25 cellular contexts compared by ENCODE assay signal in the genomic region with DNA sequence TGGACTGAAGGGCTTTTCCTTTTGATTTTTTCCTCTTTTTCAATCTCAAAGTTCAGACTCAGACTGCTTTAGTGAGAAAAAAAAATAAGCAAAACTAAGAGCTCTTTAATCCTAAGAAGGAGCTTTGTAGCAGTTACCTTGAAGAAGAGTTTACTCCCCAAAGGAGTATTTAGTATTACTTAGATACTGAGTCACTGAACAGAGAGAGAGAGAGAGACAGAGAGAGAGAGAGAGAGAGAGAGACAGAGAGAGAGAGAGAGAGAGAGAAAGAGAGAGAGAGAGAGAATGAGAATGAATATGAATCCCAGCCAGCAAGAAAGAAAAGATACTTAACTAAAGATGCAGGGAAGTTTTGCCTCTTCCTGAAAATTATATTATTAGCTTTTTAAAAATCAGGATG. TPM values are rescaled to one million over a fixed set of nuclear protein-coding genes. Genes with fewer than 3 reads are reported as not detected.
DNase-seq lines count a peak whose midpoint lies in the region; ATAC-seq, FAIRE-seq and TF ChIP-seq lines count a peak whose summit lies in the region.
"Had no signal": no experiment of that assay in that cellular context is flagged by ENCODE, and none has a peak within 500 bp of the region (broad histone marks: within the 10 kb centered on the region; RNA-seq: fewer than 3 reads in every experiment).

No MANE protein-coding gene starts in this region.

- no peaks in the 10 kb centered on the region for H3K27me3 ChIP-seq in A673 (replicated peaks; ENCODE audit: insufficient read depth, low read depth, low read length, poor library complexity)
- no peaks in the 10 kb centered on the region for H3K27me3 ChIP-seq in adipocyte (replicated peaks; ENCODE audit: control insufficient read depth, insufficient read depth, low read length)
- H3K27me3 ChIP-seq in heart right ventricle: no peaks in the 10 kb centered on the region
- H3K27me3 ChIP-seq: ascending aorta, tibial artery had no signal

- no peaks in the 10 kb centered on the region for H3K27me3 Mint-ChIP-seq in osteocyte (ENCODE audit: unreplicated experiment)
- H3K27me3 Mint-ChIP-seq: activated CD4-positive, alpha-beta T cell treated with anti-CD3 and anti-CD28 coated beads for 36 hours; dendritic cell treated with granulocyte-macrophage colony-stimulating factor and Interleukin-4, amounts not matched to agents 40 ng/mL and 50 ng/mL, for 4 days had no signal

- no peak for FAIRE-seq in HTR-8/SVneo (lab: Jason Lieb, UNC)

- no peak overlapping the region for H3K4me3 ChIP-seq in A673 (ENCODE audit: low read depth, low read length, poor library complexity, severe bottlenecking)
- peak overlapping the region; percentile 67 for H3K4me3 ChIP-seq in adipocyte (ENCODE audit: low read length)
- H3K4me3 ChIP-seq in heart right ventricle: peak overlapping the region in 6 of 10 donors; percentile 14 to 38 (median 32)
- H3K4me3 ChIP-seq: mucosa of descending colon, PC-9, skin epidermis, tibial artery had no signal

- no peaks in the 10 kb centered on the region for H3K36me3 Mint-ChIP-seq in osteocyte (ENCODE audit: unreplicated experiment)
- H3K36me3 Mint-ChIP-seq: CD14-positive monocyte had no signal

- POLR2A ChIA-PET in A673 (lab: Charles Lee; ENCODE audit: low non-redundant PET): interaction anchor here (0.6 kb wide), 1 partner anchor 12 kb away, joined by 4 read pairs; no protein-coding TSS in a partner anchor

- H3K9ac ChIP-seq in adipocyte (ENCODE audit: low read length): peak overlapping the region; percentile 65

- no peak for DNase-seq in A673 (ENCODE audit: low spot score)
- no peak for DNase-seq in adipocyte (ENCODE audit: low read depth)
- no peak for DNase-seq in heart right ventricle
- no peak for DNase-seq in osteocyte (ENCODE audit: extremely low spot score, unreplicated experiment)
- DNase-seq in NCI-H1092 (lab: John Stamatoyannopoulos, UW): no peak
- DNase-seq in Ammon's horn (ENCODE audit: low spot score): no peak
- DNase-seq in HTR-8/SVneo (ENCODE audit: insufficient read length, low spot score): no peak
- DNase-seq: activated CD4-positive, alpha-beta T cell treated with anti-CD3 and anti-CD28 coated beads for 36 hours; activated gamma-delta T cell; DMS 273 treated with DMSO at 0.1 percent for 48 hours; erythroblast; GOT3; kidney glomerular epithelial cell; mucosa of descending colon; NCI-H1048; NCI-H2107; occipital lobe; PC-9; tibial artery had no signal

- H3K9me3 Mint-ChIP-seq in osteocyte (ENCODE audit: unreplicated experiment): no peaks in the 10 kb centered on the region
- H3K9me3 Mint-ChIP-seq: dendritic cell treated with granulocyte-macrophage colony-stimulating factor and Interleukin-4, amounts not matched to agents 40 ng/mL and 50 ng/mL, for 4 days had no signal

- H3K4me1 Mint-ChIP-seq in osteocyte (ENCODE audit: unreplicated experiment): peaks cover 27% of the 10 kb centered on the region
- H3K4me1 Mint-ChIP-seq: activated CD4-positive, alpha-beta T cell treated with anti-CD3 and anti-CD28 coated beads for 36 hours; CD14-positive monocyte had no signal

- CTCF ChIA-PET in A673 (lab: Charles Lee): no interaction called here

- H3K9me3 ChIP-seq in A673 (ENCODE audit: low read depth, low read length, poor library complexity, severe bottlenecking) (no peaks in the 10 kb centered on the region), adipocyte (ENCODE audit: control insufficient read depth, low read length) (no peaks in the 10 kb centered on the region), heart right ventricle (no peaks in the 10 kb centered on the region)
- H3K9me3 ChIP-seq: ascending aorta, mucosa of descending colon, tibial artery had no signal

- peak overlapping the region; percentile 70 for H3K27ac Mint-ChIP-seq in osteocyte (ENCODE audit: unreplicated experiment)
- H3K27ac Mint-ChIP-seq: activated CD4-positive, alpha-beta T cell treated with anti-CD3 and anti-CD28 coated beads for 36 hours; CD14-positive monocyte; dendritic cell treated with granulocyte-macrophage colony-stimulating factor and Interleukin-4, amounts not matched to agents 40 ng/mL and 50 ng/mL, for 4 days had no signal

- H3K4me1 ChIP-seq in A673 (ENCODE audit: insufficient read depth, low read length, poor library complexity, severe bottlenecking) (peaks cover 27% of the 10 kb centered on the region), adipocyte (ENCODE audit: control insufficient read depth, insufficient read depth, low read length) (peaks cover 26% of the 10 kb centered on the region), heart right ventricle (peaks cover 0 to 43% (median 9%) of the 10 kb centered on the region in 9 donors)
- H3K4me1 ChIP-seq: ascending aorta had no signal

- TF ChIP-seq CTCF in A673 (conservative IDR thresholded peaks at IDR 0.05; ENCODE audit: low read depth, low read length) (no peak), heart right ventricle (IDR thresholded peaks at IDR 0.05) (no peak), osteocyte (IDR thresholded peaks at IDR 0.05) (no peak)

- no TSS peak for BruUV-seq in A673 (replicated peaks; lab: Mats Ljungman, UMichigan)

- intact Hi-C loops in A673 (cut with micrococcal nuclease; ENCODE audit: unreplicated experiment) (no loop called here), heart right ventricle (cut with DNase I) (no loop called here)

- H3K27ac ChIP-seq in A673 (ENCODE audit: low read depth, low read length, poor library complexity, severe bottlenecking) (peak overlapping the region; percentile 52), heart right ventricle (peak overlapping the region in 8 of 10 donors; percentile 9 to 73 (median 56))
- H3K27ac ChIP-seq: HL-60, PC-9, skin epidermis, tibial artery had no signal

- H3K36me3 ChIP-seq in A673 (ENCODE audit: insufficient read depth, low read length, poor library complexity, severe bottlenecking) (no peaks in the 10 kb centered on the region), adipocyte (ENCODE audit: control insufficient read depth, insufficient read depth, low read length, severe bottlenecking) (no peaks in the 10 kb centered on the region), heart right ventricle (no peaks in the 10 kb centered on the region)
- H3K36me3 ChIP-seq: ascending aorta, tibial artery had no signal

- H3K4me3 Mint-ChIP-seq in osteocyte (ENCODE audit: unreplicated experiment): no peak overlapping the region
- H3K4me3 Mint-ChIP-seq: activated CD4-positive, alpha-beta T cell treated with anti-CD3 and anti-CD28 coated beads for 36 hours; CD14-positive monocyte; dendritic cell treated with granulocyte-macrophage colony-stimulating factor and Interleukin-4, amounts not matched to agents 40 ng/mL and 50 ng/mL, for 4 days had no signal

- ATAC-seq in heart right ventricle: peak in 5 of 8 donors; percentile 12 to 54 (median 20)
- ATAC-seq in HG02970 (IDR thresholded peaks at IDR 0.05; ENCODE audit: low FRiP score, unreplicated experiment): no peak
- ATAC-seq: activated CD4-positive, alpha-beta T cell treated with anti-CD3 and anti-CD28 coated beads for 36 hours; mucosa of descending colon had no signal

RNA-seq across cellular contexts. Expression of a gene that starts 0.3 kb away (rescaled TPM):
- total RNA-seq in A673 (2021) (8.9 and 18.0 TPM in 2 replicates), heart right ventricle (1 to 10 TPM; 3.2 to 7.6 (median 4.8) TPM), osteocyte (8.1 and 8.5 TPM in 2 replicates)
- 1 to 10 TPM in 1 of 2 donors, under 1 TPM in 1; 0.91 to 2.9 TPM for polyA plus RNA-seq in heart right ventricle
- total RNA-seq: activated CD4-positive, alpha-beta T cell treated with anti-CD3 and anti-CD28 coated beads for 36 hours had no signal
- polyA plus RNA-seq: CD14-positive monocyte had no signal
